1 cellular context compared by ENCODE assay signal in the genomic region with DNA sequence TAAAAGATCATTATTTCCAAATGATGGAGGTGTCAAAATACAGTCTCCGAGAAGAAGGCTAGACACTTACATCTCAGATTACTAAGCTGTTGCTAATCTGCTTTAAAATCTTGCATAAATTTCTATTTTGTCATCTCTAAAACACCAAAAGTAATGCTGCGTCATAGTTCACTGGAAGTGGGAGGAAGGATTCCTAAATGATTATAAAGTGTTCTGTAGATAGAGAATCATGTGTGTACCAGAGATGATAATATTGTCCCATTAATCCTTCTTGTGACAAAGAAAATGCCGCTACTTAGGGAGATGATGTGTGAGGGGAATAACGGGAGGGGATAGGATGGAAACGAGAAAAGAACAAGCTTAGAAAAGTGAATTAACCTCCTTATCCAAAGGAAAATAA.
TF ChIP-seq lines count a peak whose summit lies in the region.

No MANE protein-coding gene starts in this region.

TF ChIP-seq in K562, 482 proteins besides CTCF, POLR2A, EP300 and RAD21 (continued from another document):
- TF ChIP-seq, protein P1, sequence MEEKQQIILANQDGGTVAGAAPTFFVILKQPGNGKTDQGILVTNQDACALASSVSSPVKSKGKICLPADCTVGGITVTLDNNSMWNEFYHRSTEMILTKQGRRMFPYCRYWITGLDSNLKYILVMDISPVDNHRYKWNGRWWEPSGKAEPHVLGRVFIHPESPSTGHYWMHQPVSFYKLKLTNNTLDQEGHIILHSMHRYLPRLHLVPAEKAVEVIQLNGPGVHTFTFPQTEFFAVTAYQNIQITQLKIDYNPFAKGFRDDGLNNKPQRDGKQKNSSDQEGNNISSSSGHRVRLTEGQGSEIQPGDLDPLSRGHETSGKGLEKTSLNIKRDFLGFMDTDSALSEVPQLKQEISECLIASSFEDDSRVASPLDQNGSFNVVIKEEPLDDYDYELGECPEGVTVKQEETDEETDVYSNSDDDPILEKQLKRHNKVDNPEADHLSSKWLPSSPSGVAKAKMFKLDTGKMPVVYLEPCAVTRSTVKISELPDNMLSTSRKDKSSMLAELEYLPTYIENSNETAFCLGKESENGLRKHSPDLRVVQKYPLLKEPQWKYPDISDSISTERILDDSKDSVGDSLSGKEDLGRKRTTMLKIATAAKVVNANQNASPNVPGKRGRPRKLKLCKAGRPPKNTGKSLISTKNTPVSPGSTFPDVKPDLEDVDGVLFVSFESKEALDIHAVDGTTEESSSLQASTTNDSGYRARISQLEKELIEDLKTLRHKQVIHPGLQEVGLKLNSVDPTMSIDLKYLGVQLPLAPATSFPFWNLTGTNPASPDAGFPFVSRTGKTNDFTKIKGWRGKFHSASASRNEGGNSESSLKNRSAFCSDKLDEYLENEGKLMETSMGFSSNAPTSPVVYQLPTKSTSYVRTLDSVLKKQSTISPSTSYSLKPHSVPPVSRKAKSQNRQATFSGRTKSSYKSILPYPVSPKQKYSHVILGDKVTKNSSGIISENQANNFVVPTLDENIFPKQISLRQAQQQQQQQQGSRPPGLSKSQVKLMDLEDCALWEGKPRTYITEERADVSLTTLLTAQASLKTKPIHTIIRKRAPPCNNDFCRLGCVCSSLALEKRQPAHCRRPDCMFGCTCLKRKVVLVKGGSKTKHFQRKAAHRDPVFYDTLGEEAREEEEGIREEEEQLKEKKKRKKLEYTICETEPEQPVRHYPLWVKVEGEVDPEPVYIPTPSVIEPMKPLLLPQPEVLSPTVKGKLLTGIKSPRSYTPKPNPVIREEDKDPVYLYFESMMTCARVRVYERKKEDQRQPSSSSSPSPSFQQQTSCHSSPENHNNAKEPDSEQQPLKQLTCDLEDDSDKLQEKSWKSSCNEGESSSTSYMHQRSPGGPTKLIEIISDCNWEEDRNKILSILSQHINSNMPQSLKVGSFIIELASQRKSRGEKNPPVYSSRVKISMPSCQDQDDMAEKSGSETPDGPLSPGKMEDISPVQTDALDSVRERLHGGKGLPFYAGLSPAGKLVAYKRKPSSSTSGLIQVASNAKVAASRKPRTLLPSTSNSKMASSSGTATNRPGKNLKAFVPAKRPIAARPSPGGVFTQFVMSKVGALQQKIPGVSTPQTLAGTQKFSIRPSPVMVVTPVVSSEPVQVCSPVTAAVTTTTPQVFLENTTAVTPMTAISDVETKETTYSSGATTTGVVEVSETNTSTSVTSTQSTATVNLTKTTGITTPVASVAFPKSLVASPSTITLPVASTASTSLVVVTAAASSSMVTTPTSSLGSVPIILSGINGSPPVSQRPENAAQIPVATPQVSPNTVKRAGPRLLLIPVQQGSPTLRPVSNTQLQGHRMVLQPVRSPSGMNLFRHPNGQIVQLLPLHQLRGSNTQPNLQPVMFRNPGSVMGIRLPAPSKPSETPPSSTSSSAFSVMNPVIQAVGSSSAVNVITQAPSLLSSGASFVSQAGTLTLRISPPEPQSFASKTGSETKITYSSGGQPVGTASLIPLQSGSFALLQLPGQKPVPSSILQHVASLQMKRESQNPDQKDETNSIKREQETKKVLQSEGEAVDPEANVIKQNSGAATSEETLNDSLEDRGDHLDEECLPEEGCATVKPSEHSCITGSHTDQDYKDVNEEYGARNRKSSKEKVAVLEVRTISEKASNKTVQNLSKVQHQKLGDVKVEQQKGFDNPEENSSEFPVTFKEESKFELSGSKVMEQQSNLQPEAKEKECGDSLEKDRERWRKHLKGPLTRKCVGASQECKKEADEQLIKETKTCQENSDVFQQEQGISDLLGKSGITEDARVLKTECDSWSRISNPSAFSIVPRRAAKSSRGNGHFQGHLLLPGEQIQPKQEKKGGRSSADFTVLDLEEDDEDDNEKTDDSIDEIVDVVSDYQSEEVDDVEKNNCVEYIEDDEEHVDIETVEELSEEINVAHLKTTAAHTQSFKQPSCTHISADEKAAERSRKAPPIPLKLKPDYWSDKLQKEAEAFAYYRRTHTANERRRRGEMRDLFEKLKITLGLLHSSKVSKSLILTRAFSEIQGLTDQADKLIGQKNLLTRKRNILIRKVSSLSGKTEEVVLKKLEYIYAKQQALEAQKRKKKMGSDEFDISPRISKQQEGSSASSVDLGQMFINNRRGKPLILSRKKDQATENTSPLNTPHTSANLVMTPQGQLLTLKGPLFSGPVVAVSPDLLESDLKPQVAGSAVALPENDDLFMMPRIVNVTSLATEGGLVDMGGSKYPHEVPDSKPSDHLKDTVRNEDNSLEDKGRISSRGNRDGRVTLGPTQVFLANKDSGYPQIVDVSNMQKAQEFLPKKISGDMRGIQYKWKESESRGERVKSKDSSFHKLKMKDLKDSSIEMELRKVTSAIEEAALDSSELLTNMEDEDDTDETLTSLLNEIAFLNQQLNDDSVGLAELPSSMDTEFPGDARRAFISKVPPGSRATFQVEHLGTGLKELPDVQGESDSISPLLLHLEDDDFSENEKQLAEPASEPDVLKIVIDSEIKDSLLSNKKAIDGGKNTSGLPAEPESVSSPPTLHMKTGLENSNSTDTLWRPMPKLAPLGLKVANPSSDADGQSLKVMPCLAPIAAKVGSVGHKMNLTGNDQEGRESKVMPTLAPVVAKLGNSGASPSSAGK (IDR thresholded peaks at IDR 0.05): 0 out of 2 replicates have a peak, but pooled peaks have one; percentile 15
- no peak for TF ChIP-seq RB1 (IDR thresholded peaks at IDR 0.05; ENCODE audit: low read depth)
- TF ChIP-seq MCM2 (IDR thresholded peaks at IDR 0.05; ENCODE audit: low read depth): no peak
- peak; percentile 76 for TF ChIP-seq NFE2 (IDR thresholded peaks at IDR 0.05; ENCODE audit: low read depth)
- peak; percentile 49 for TF ChIP-seq CBFA2T3 (IDR thresholded peaks at IDR 0.05)
- peak; percentile 67 for TF ChIP-seq ARID1B (IDR thresholded peaks at IDR 0.05)
- no peak for TF ChIP-seq SMAD2 (IDR thresholded peaks at IDR 0.05; ENCODE audit: low read depth, low read length)
- TF ChIP-seq SMARCA5 (IDR thresholded peaks at IDR 0.05): no peak
- peak; percentile 77 for TF ChIP-seq ZNF316 (IDR thresholded peaks at IDR 0.05)
- no peak for TF ChIP-seq ZNF311 (CRISPR knock-in tag; IDR thresholded peaks at IDR 0.05)
- no peak for TF ChIP-seq ZNF384 (IDR thresholded peaks at IDR 0.05; ENCODE audit: low read depth, low read length)
- TF ChIP-seq JUND (IDR thresholded peaks at IDR 0.05; ENCODE audit: borderline replicate concordance, low read depth, low read length): peak; percentile 8; the same call in 1 of the 2 replicates
- peak; percentile 24; the same call in 1 of the 3 replicates for TF ChIP-seq JUND (tag; IDR thresholded peaks at IDR 0.05; ENCODE audit: borderline replicate concordance, low read depth, low read length)
- TF ChIP-seq, protein P2, sequence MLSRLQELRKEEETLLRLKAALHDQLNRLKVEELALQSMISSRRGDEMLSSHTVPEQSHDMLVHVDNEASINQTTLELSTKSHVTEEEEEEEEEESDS (CRISPR knock-in tag; IDR thresholded peaks at IDR 0.05): no peak
- TF ChIP-seq NCOR1 (IDR thresholded peaks at IDR 0.05): peak; percentile 33; the same call in 1 of the 2 replicates
- peak; percentile 57 for TF ChIP-seq DPF2 (IDR thresholded peaks at IDR 0.05)
- no peak for TF ChIP-seq KAT2B (IDR thresholded peaks at IDR 0.05; ENCODE audit: low read depth, low read length)
- no peak for TF ChIP-seq SIN3B (IDR thresholded peaks at IDR 0.05; ENCODE audit: low read depth)
- peak; percentile 67 for TF ChIP-seq C11orf30 (IDR thresholded peaks at IDR 0.05; ENCODE audit: low read depth)
- TF ChIP-seq, protein P3, sequence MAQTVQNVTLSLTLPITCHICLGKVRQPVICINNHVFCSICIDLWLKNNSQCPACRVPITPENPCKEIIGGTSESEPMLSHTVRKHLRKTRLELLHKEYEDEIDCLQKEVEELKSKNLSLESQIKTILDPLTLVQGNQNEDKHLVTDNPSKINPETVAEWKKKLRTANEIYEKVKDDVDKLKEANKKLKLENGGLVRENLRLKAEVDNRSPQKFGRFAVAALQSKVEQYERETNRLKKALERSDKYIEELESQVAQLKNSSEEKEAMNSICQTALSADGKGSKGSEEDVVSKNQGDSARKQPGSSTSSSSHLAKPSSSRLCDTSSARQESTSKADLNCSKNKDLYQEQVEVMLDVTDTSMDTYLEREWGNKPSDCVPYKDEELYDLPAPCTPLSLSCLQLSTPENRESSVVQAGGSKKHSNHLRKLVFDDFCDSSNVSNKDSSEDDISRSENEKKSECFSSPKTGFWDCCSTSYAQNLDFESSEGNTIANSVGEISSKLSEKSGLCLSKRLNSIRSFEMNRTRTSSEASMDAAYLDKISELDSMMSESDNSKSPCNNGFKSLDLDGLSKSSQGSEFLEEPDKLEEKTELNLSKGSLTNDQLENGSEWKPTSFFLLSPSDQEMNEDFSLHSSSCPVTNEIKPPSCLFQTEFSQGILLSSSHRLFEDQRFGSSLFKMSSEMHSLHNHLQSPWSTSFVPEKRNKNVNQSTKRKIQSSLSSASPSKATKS (CRISPR knock-in tag; IDR thresholded peaks at IDR 0.05): no peak
- TF ChIP-seq NFE2L1 (tag; IDR thresholded peaks at IDR 0.05; ENCODE audit: borderline replicate concordance, low read depth): peak; percentile 68; the same call in 1 of the 2 replicates
- TF ChIP-seq, protein P4, sequence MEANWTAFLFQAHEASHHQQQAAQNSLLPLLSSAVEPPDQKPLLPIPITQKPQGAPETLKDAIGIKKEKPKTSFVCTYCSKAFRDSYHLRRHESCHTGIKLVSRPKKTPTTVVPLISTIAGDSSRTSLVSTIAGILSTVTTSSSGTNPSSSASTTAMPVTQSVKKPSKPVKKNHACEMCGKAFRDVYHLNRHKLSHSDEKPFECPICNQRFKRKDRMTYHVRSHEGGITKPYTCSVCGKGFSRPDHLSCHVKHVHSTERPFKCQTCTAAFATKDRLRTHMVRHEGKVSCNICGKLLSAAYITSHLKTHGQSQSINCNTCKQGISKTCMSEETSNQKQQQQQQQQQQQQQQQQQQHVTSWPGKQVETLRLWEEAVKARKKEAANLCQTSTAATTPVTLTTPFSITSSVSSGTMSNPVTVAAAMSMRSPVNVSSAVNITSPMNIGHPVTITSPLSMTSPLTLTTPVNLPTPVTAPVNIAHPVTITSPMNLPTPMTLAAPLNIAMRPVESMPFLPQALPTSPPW (CRISPR knock-in tag; IDR thresholded peaks at IDR 0.05): 0 out of 2 replicates have a peak, but pooled peaks have one; percentile 13
- TF ChIP-seq, protein P5, sequence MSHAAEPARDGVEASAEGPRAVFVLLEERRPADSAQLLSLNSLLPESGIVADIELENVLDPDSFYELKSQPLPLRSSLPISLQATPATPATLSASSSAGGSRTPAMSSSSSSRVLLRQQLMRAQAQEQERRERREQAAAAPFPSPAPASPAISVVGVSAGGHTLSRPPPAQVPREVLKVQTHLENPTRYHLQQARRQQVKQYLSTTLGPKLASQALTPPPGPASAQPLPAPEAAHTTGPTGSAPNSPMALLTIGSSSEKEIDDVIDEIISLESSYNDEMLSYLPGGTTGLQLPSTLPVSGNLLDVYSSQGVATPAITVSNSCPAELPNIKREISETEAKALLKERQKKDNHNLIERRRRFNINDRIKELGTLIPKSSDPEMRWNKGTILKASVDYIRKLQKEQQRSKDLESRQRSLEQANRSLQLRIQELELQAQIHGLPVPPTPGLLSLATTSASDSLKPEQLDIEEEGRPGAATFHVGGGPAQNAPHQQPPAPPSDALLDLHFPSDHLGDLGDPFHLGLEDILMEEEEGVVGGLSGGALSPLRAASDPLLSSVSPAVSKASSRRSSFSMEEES (CRISPR knock-in tag; IDR thresholded peaks at IDR 0.05): no peak
- no peak for TF ChIP-seq NEUROD1 (IDR thresholded peaks at IDR 0.05; ENCODE audit: borderline replicate concordance, low read depth, low read length, partially characterized antibody)
- TF ChIP-seq GTF2E2 (tag; IDR thresholded peaks at IDR 0.05): no peak
- TF ChIP-seq TEAD4 (IDR thresholded peaks at IDR 0.05; ENCODE audit: low read length): peak; percentile 55; the same call in 1 of the 2 replicates
- TF ChIP-seq TEAD4 (CRISPR knock-in tag; IDR thresholded peaks at IDR 0.05; ENCODE audit: borderline replicate concordance): no peak
- TF ChIP-seq POU5F1 (IDR thresholded peaks at IDR 0.05; ENCODE audit: borderline replicate concordance, low read depth, low read length, partially characterized antibody): no peak
- peak; percentile 27; the same call in 1 of the 2 replicates for TF ChIP-seq TCF3 (CRISPR knock-in tag; IDR thresholded peaks at IDR 0.05)
- no peak for TF ChIP-seq FOXA3 (CRISPR knock-in tag; conservative IDR thresholded peaks at IDR 0.05 in 1 of 2, IDR thresholded peaks at IDR 0.05 in 1 of 2)
- no peak for TF ChIP-seq CHCHD3 (CRISPR knock-in tag; IDR thresholded peaks at IDR 0.05)
- TF ChIP-seq CREB1 (IDR thresholded peaks at IDR 0.05): peak; percentile 22; the same call in 1 of the 2 replicates
- no peak for TF ChIP-seq CREB1 (CRISPR knock-in tag; IDR thresholded peaks at IDR 0.05)
- TF ChIP-seq KDM1A (IDR thresholded peaks at IDR 0.05): peak in 1 of 2 experiments; percentile 12; a peak in 1 of 4 replicates
- TF ChIP-seq SREBF1 (IDR thresholded peaks at IDR 0.05; ENCODE audit: borderline replicate concordance, low read depth, low read length): no peak
- TF ChIP-seq, protein P6, sequence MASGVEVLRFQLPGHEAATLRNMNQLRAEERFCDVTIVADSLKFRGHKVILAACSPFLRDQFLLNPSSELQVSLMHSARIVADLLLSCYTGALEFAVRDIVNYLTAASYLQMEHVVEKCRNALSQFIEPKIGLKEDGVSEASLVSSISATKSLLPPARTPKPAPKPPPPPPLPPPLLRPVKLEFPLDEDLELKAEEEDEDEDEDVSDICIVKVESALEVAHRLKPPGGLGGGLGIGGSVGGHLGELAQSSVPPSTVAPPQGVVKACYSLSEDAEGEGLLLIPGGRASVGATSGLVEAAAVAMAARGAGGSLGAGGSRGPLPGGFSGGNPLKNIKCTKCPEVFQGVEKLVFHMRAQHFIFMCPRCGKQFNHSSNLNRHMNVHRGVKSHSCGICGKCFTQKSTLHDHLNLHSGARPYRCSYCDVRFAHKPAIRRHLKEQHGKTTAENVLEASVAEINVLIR (CRISPR knock-in tag; IDR thresholded peaks at IDR 0.05): no peak
- TF ChIP-seq TAL1 (IDR thresholded peaks at IDR 0.05): 0 out of 2 replicates have a peak, but pooled peaks have one; percentile 11
- TF ChIP-seq CREM (IDR thresholded peaks at IDR 0.05; ENCODE audit: low read depth): peak; percentile 27; the same call in 1 of the 2 replicates
- TF ChIP-seq PYGO2 (tag; IDR thresholded peaks at IDR 0.05): no peak
- peak; percentile 34 for TF ChIP-seq TAF9B (IDR thresholded peaks at IDR 0.05; ENCODE audit: partially characterized antibody)
